ENCODE assay signal across 8 cellular contexts in the genomic region with DNA sequence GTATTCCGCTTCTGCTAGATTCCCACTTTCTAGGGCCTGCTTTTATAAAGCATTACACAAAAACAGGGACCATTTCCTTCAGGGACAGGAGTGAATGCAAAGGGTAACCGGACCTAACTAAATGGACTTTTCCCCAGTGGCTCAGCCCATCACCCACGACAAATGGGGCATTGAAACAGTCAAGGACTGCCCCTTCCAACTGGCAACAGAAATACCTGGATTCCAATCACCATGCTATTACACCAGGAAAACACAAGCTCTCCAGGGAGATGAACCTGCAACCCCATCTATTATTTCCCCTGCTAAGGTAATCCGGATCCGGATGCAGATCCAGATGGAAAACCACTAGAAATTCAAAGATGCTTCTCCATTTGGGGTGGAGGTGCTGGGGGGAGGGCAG. TPM values are rescaled to one million over a fixed set of nuclear protein-coding genes. Genes with fewer than 3 reads are reported as not detected.
DNase-seq lines count a peak whose midpoint lies in the region; ATAC-seq and TF ChIP-seq lines count a peak whose summit lies in the region.

No MANE protein-coding gene starts in this region.

- H3K4me3 ChIP-seq in iPS-18a (ENCODE audit: low read length) (peak overlapping the region; percentile 94), suprapubic skin (peak overlapping the region; percentile 77)

- no peaks in the 10 kb centered on the region for H3K27me3 Mint-ChIP-seq in activated CD8-positive, alpha-beta memory T cell treated with anti-CD3 and anti-CD28 coated beads, Interleukin-2, amount 10 ng/mL, durations not matched to agents 7 days and 5 days
- H3K27me3 Mint-ChIP-seq in activated CD4-positive, alpha-beta memory T cell treated with anti-CD3 and anti-CD28 coated beads for 36 hours = peaks cover 3% of the 10 kb centered on the region

- no peak for TF ChIP-seq CTCF in suprapubic skin (IDR thresholded peaks at IDR 0.05)

- 29% methylated on average over 5 of the region's 5 CpGs for WGBS in suprapubic skin

- H3K9me3 Mint-ChIP-seq in activated CD8-positive, alpha-beta memory T cell treated with anti-CD3 and anti-CD28 coated beads, Interleukin-2, amount 10 ng/mL, durations not matched to agents 7 days and 5 days (ENCODE audit: low read depth) = no peaks in the 10 kb centered on the region
- H3K9me3 Mint-ChIP-seq in activated CD4-positive, alpha-beta memory T cell treated with anti-CD3 and anti-CD28 coated beads for 36 hours = no peaks in the 10 kb centered on the region

- DNase-seq in activated CD8-positive, alpha-beta memory T cell treated with anti-CD3 and anti-CD28 coated beads, Interleukin-2, amount 10 ng/mL, durations not matched to agents 7 days and 5 days = peak; percentile 41
- DNase-seq in activated CD8-positive, alpha-beta memory T cell treated with anti-CD3 and anti-CD28 coated beads, Interleukin-2, amount 50 U/mL, for 4 hours = no peak
- no peak for DNase-seq in activated CD4-positive, alpha-beta memory T cell treated with anti-CD3 and anti-CD28 coated beads for 36 hours
- DNase-seq in suprapubic skin (ENCODE audit: low spot score in 2 of 2) (no peak), NCI-H187 treated with DMSO at 0.1 percent for 48 hours (lab: John Stamatoyannopoulos, UW) (no peak)
- DNase-seq in activated effector memory CD4-positive, alpha-beta T cell treated with anti-CD3 and anti-CD28 coated beads, Interleukin-2, amount 50 U/mL, for 16 hours = no peak

- peak overlapping the region; percentile 98 for H3K27ac Mint-ChIP-seq in activated CD8-positive, alpha-beta memory T cell treated with anti-CD3 and anti-CD28 coated beads, Interleukin-2, amount 10 ng/mL, durations not matched to agents 7 days and 5 days
- peak overlapping the region; percentile 96 for H3K27ac Mint-ChIP-seq in activated CD4-positive, alpha-beta memory T cell treated with anti-CD3 and anti-CD28 coated beads for 36 hours

- peak overlapping the region; percentile 90 for H3K9ac ChIP-seq in iPS-18a (ENCODE audit: low read length)

- no peaks in the 10 kb centered on the region for H3K9me3 ChIP-seq in iPS-18a (ENCODE audit: control insufficient read depth, low read depth, low read length)
- no peaks in the 10 kb centered on the region for H3K9me3 ChIP-seq in suprapubic skin

- no peaks in the 10 kb centered on the region for H3K27me3 ChIP-seq in iPS-18a (ENCODE audit: control insufficient read depth, insufficient read depth, low read length)
- no peaks in the 10 kb centered on the region for H3K27me3 ChIP-seq in suprapubic skin

- TF ChIP-seq POLR2A in suprapubic skin (IDR thresholded peaks at IDR 0.05) = no peak

- peaks cover 46% of the 10 kb centered on the region for H3K36me3 Mint-ChIP-seq in activated CD8-positive, alpha-beta memory T cell treated with anti-CD3 and anti-CD28 coated beads, Interleukin-2, amount 10 ng/mL, durations not matched to agents 7 days and 5 days
- H3K36me3 Mint-ChIP-seq in activated CD4-positive, alpha-beta memory T cell treated with anti-CD3 and anti-CD28 coated beads for 36 hours = peaks cover 34% of the 10 kb centered on the region

- H3K36me3 ChIP-seq in iPS-18a (ENCODE audit: control insufficient read depth, low read depth, low read length) (peaks cover 3% of the 10 kb centered on the region), suprapubic skin (no peaks in the 10 kb centered on the region)

- intact Hi-C loops in activated CD4-positive, alpha-beta memory T cell treated with anti-CD3 and anti-CD28 coated beads for 36 hours (cut with micrococcal nuclease) = loop anchor here (1.0 to 10.0 kb wide), 7 partner anchors 9 to 347 kb away; a partner anchor contains a TSS

- POLR2A ChIA-PET in activated CD4-positive, alpha-beta memory T cell treated with anti-CD3 and anti-CD28 coated beads for 36 hours (lab: Charles Lee) = interaction anchor here (0.6 to 2.7 kb wide), 13 partner anchors 9 to 523 kb away, joined by 4 to 45 read pairs (median 6); a partner anchor contains a TSS

- H3K4me1 ChIP-seq in iPS-18a (ENCODE audit: control insufficient read depth, low read depth, low read length) (peaks cover 7% of the 10 kb centered on the region), suprapubic skin (peaks cover 28% of the 10 kb centered on the region)

- CTCF ChIA-PET in activated CD8-positive, alpha-beta memory T cell treated with anti-CD3 and anti-CD28 coated beads, Interleukin-2, amount 10 ng/mL, durations not matched to agents 7 days and 5 days (lab: Charles Lee) = interaction anchor here (0.7 to 5.9 kb wide), 7 partner anchors 9 to 350 kb away, joined by 3 to 43 read pairs (median 10); no protein-coding TSS in a partner anchor
- CTCF ChIA-PET in activated CD4-positive, alpha-beta memory T cell treated with anti-CD3 and anti-CD28 coated beads for 36 hours (lab: Charles Lee) = interaction anchor here (0.7 to 4.5 kb wide), 5 partner anchors 9 to 188 kb away, joined by 3 to 35 read pairs (median 9); no protein-coding TSS in a partner anchor

- H3K27ac ChIP-seq in iPS-18a (ENCODE audit: low read length) = no peak overlapping the region
- no peak overlapping the region for H3K27ac ChIP-seq in suprapubic skin

- H3K4me3 Mint-ChIP-seq in activated CD8-positive, alpha-beta memory T cell treated with anti-CD3 and anti-CD28 coated beads, Interleukin-2, amount 10 ng/mL, durations not matched to agents 7 days and 5 days = peak overlapping the region; percentile 98
- H3K4me3 Mint-ChIP-seq in activated CD4-positive, alpha-beta memory T cell treated with anti-CD3 and anti-CD28 coated beads for 36 hours = peak overlapping the region; percentile 99

- peaks cover 59% of the 10 kb centered on the region for H3K4me1 Mint-ChIP-seq in activated CD8-positive, alpha-beta memory T cell treated with anti-CD3 and anti-CD28 coated beads, Interleukin-2, amount 10 ng/mL, durations not matched to agents 7 days and 5 days
- H3K4me1 Mint-ChIP-seq in activated CD4-positive, alpha-beta memory T cell treated with anti-CD3 and anti-CD28 coated beads for 36 hours (ENCODE audit: low read depth) = peaks cover 56% of the 10 kb centered on the region

- ATAC-seq in activated CD8-positive, alpha-beta memory T cell treated with anti-CD3 and anti-CD28 coated beads, Interleukin-2, amount 10 ng/mL, durations not matched to agents 7 days and 5 days = no peak
- no peak for ATAC-seq in HG02840 (IDR thresholded peaks at IDR 0.05; ENCODE audit: low FRiP score, unreplicated experiment)

- TF ChIP-seq EP300 in suprapubic skin (IDR thresholded peaks at IDR 0.05) = no peak

RNA-seq across cellular contexts. Expression of a gene that starts 1.0 kb away (rescaled TPM):
- total RNA-seq in activated CD8-positive, alpha-beta memory T cell treated with anti-CD3 and anti-CD28 coated beads, Interleukin-2, amount 10 ng/mL, durations not matched to agents 7 days and 5 days = 100 to 1,000 TPM; 129 to 186 TPM
- total RNA-seq in activated CD4-positive, alpha-beta memory T cell treated with anti-CD3 and anti-CD28 coated beads for 36 hours = 10 to 100 TPM; 88.8 to 97.6 TPM
- 10 to 100 TPM; 14.0 to 44.3 (median 14.3) TPM for total RNA-seq in suprapubic skin

RNA-seq across cellular contexts. Expression of a gene that starts 1.3 kb away (rescaled TPM):
- total RNA-seq in activated CD8-positive, alpha-beta memory T cell treated with anti-CD3 and anti-CD28 coated beads, Interleukin-2, amount 10 ng/mL, durations not matched to agents 7 days and 5 days = 10 to 100 TPM; 29.5 to 31.7 TPM
- 10 to 100 TPM; 28.4 to 28.8 TPM for total RNA-seq in activated CD4-positive, alpha-beta memory T cell treated with anti-CD3 and anti-CD28 coated beads for 36 hours
- 10 to 100 TPM in 1 of 4 donors, 1 to 10 TPM in 3; 6.4 to 17.1 (median 8.2) TPM for total RNA-seq in suprapubic skin

RNA-seq across cellular contexts. Expression of a gene that starts 39.7 kb away (rescaled TPM):
- total RNA-seq in activated CD8-positive, alpha-beta memory T cell treated with anti-CD3 and anti-CD28 coated beads, Interleukin-2, amount 10 ng/mL, durations not matched to agents 7 days and 5 days = 10 to 100 TPM; 30.5 to 48.5 TPM
- total RNA-seq in activated CD4-positive, alpha-beta memory T cell treated with anti-CD3 and anti-CD28 coated beads for 36 hours = 10 to 100 TPM; 40.1 to 42.5 TPM
- total RNA-seq in suprapubic skin = 100 to 1,000 TPM in 1 of 4 donors, 10 to 100 TPM in 3; 45.1 to 133 (median 84.4) TPM
